In the genomic region with DNA sequence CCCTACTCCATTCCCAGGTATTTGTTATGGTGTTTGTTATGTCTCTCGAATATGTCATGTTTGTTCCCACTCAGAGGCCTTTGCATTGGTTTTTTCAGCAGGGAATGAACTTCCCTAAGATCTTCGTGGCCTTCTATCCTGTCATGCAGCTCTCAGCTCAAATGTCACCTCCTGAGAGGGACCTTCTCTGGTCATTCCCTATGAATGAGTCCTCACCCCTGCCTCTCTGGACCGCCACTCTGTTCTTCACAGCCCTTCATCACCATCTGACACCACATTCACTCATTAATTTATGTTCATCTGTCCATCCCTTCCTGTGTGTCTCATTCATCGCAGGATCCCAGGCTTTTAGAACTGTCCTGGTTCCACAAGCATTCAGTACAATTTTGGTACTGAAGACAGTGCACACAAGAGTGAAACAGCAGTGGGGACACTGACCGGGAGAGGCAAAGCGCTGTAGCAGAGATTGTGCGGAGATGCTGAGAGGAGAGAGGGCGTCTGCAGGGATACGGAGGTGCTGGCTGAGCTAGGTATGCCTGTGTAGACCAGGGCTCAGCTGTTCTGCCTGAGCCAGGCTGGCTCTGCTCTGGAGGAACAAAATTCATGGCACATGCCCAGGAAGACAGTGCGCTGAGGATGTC, we compare ENCODE assay signal across 14 cellular contexts.
"Had no signal": no experiment of that assay in that cellular context is flagged by ENCODE, and none has a peak within 500 bp of the region (broad histone marks: within the 10 kb centered on the region; RNA-seq: fewer than 3 reads in every experiment).

No MANE protein-coding gene starts in this region.

- H3K4me1 ChIP-seq: body of pancreas, left lung had no signal

- ATAC-seq: body of pancreas; mucosa of descending colon; naive thymus-derived CD4-positive, alpha-beta T cell had no signal

- H3K4me3 Mint-ChIP-seq: activated CD4-positive, alpha-beta T cell treated with anti-CD3 and anti-CD28 coated beads, Interleukin-2, amount 10 ng/mL, durations not matched to agents 24 days and 14 days; central memory CD8-positive, alpha-beta T cell; naive thymus-derived CD4-positive, alpha-beta T cell had no signal

- H3K27ac Mint-ChIP-seq: activated CD4-positive, alpha-beta T cell treated with anti-CD3 and anti-CD28 coated beads, Interleukin-2, amount 10 ng/mL, durations not matched to agents 24 days and 14 days; naive thymus-derived CD4-positive, alpha-beta T cell had no signal

- H3K9me3 Mint-ChIP-seq: activated CD4-positive, alpha-beta T cell treated with anti-CD3 and anti-CD28 coated beads, Interleukin-2, amount 10 ng/mL, durations not matched to agents 24 days and 14 days; central memory CD8-positive, alpha-beta T cell had no signal

- H3K27ac ChIP-seq: body of pancreas had no signal

- DNase-seq: activated CD4-positive, alpha-beta T cell treated with anti-CD3 and anti-CD28 coated beads, Interleukin-2, amount 10 ng/mL, durations not matched to agents 24 days and 14 days; activated CD4-positive, CD25-positive, alpha-beta regulatory T cell; activated naive CD4-positive, alpha-beta T cell; activated T-cell treated with anti-CD3 and anti-CD28 coated beads for 4 hours; body of pancreas; kidney; left lung; mucosa of descending colon; naive thymus-derived CD4-positive, alpha-beta T cell; stimulated activated CD4-positive, alpha-beta T cell treated with anti-CD3 and anti-CD28 coated beads, Interleukin-15, amount 100 ng/mL, for 24 hours; stimulated activated CD4-positive, alpha-beta T cell treated with anti-CD3 and anti-CD28 coated beads, Interleukin-4, amount 100 ng/mL, for 1 hour; stimulated activated naive CD4-positive, alpha-beta T cell; trophoblast cell had no signal

- H3K27me3 Mint-ChIP-seq: activated CD4-positive, alpha-beta T cell treated with anti-CD3 and anti-CD28 coated beads, Interleukin-2, amount 10 ng/mL, durations not matched to agents 24 days and 14 days; central memory CD8-positive, alpha-beta T cell; naive thymus-derived CD4-positive, alpha-beta T cell had no signal

- H3K27me3 ChIP-seq: body of pancreas, left lung had no signal

- H3K9me3 ChIP-seq: body of pancreas, left lung, mucosa of descending colon had no signal

- H3K4me1 Mint-ChIP-seq: activated CD4-positive, alpha-beta T cell treated with anti-CD3 and anti-CD28 coated beads, Interleukin-2, amount 10 ng/mL, durations not matched to agents 24 days and 14 days; central memory CD8-positive, alpha-beta T cell had no signal

- H3K4me3 ChIP-seq: body of pancreas, left lung, mucosa of descending colon had no signal
